ENCODE assay signal across 9 cellular contexts in genomic region chr16:49528035-49528434, GRCh38.
DNase-seq lines count a peak whose midpoint lies in the region; ATAC-seq and TF ChIP-seq lines count a peak whose summit lies in the region.
"Had no signal": no experiment of that assay in that cellular context is flagged by ENCODE, and none has a peak within 500 bp of the region (broad histone marks: within the 10 kb centered on the region; RNA-seq: fewer than 3 reads in every experiment).

No MANE protein-coding gene starts in this region.

- WGBS in suprapubic skin = 30% methylated on average over 16 of the region's 16 CpGs

- TF ChIP-seq CTCF in lower lobe of right lung (IDR thresholded peaks at IDR 0.05) = no peak
- TF ChIP-seq CTCF in suprapubic skin (IDR thresholded peaks at IDR 0.05) = no peak

- H3K9me3 ChIP-seq in lower lobe of right lung (no peaks in the 10 kb centered on the region), suprapubic skin (no peaks in the 10 kb centered on the region)

- intact Hi-C loops in lower lobe of right lung (cut with DNase I) = no loop called here

- H3K9me3 Mint-ChIP-seq in activated naive CD8-positive, alpha-beta T cell treated with anti-CD3 and anti-CD28 coated beads for 36 hours = no peaks in the 10 kb centered on the region

- H3K36me3 ChIP-seq in lower lobe of right lung (no peaks in the 10 kb centered on the region), suprapubic skin (no peaks in the 10 kb centered on the region)

- no peaks in the 10 kb centered on the region for H3K27me3 Mint-ChIP-seq in activated naive CD8-positive, alpha-beta T cell treated with anti-CD3 and anti-CD28 coated beads for 36 hours

- H3K4me3 ChIP-seq in lower lobe of right lung (peak overlapping the region; percentile 41), suprapubic skin (peak overlapping the region; percentile 35)

- peak overlapping the region; percentile 83 for H3K27ac Mint-ChIP-seq in activated naive CD8-positive, alpha-beta T cell treated with anti-CD3 and anti-CD28 coated beads for 36 hours

- H3K4me1 Mint-ChIP-seq in activated naive CD8-positive, alpha-beta T cell treated with anti-CD3 and anti-CD28 coated beads for 36 hours = peaks cover 18% of the 10 kb centered on the region

- no peak for TF ChIP-seq EP300 in suprapubic skin (IDR thresholded peaks at IDR 0.05)

- H3K27me3 ChIP-seq in lower lobe of right lung (ENCODE audit: low read depth) (no peaks in the 10 kb centered on the region), suprapubic skin (no peaks in the 10 kb centered on the region)

- peak; percentile 19 for DNase-seq in NCI-H2227 (lab: John Stamatoyannopoulos, UW; ENCODE audit: unreplicated experiment)
- no peak for DNase-seq in NCI-H2227 treated with DMSO at 0.1 percent for 48 hours (lab: John Stamatoyannopoulos, UW)
- DNase-seq in activated naive CD8-positive, alpha-beta T cell treated with anti-CD3 and anti-CD28 coated beads for 36 hours = peak; percentile 12
- no peak for DNase-seq in lower lobe of right lung
- DNase-seq in suprapubic skin (ENCODE audit: low spot score in 2 of 2) = no peak
- no peak for DNase-seq in NCI-H146 (lab: John Stamatoyannopoulos, UW)
- DNase-seq in NOMO-1 treated with DMSO at 0.1 percent for 48 hours (lab: John Stamatoyannopoulos, UW; ENCODE audit: unreplicated experiment) = no peak
- DNase-seq: H7 had no signal

- no peak for TF ChIP-seq POLR2A in suprapubic skin (IDR thresholded peaks at IDR 0.05)

- H3K27ac ChIP-seq in lower lobe of right lung (no peak overlapping the region), suprapubic skin (peak overlapping the region; percentile 9)

- peak overlapping the region; percentile 83 for H3K4me3 Mint-ChIP-seq in activated naive CD8-positive, alpha-beta T cell treated with anti-CD3 and anti-CD28 coated beads for 36 hours

- no peaks in the 10 kb centered on the region for H3K36me3 Mint-ChIP-seq in activated naive CD8-positive, alpha-beta T cell treated with anti-CD3 and anti-CD28 coated beads for 36 hours

- ATAC-seq in lower lobe of right lung (no peak), GM18858 (IDR thresholded peaks at IDR 0.05; ENCODE audit: unreplicated experiment) (no peak)

- H3K4me1 ChIP-seq in lower lobe of right lung = no peaks in the 10 kb centered on the region
- peaks cover 9% of the 10 kb centered on the region for H3K4me1 ChIP-seq in suprapubic skin

Comparison
In these comparisons a context has a peak if more than half of its experiments do, and no peak if none do; other contexts are left out.
1. DNase-seq: peak in NCI-H2227 (single experiment) and activated naive CD8-positive, alpha-beta T cell treated with anti-CD3 and anti-CD28 coated beads for 36 hours (single experiment); none in NCI-H2227 treated with DMSO at 0.1 percent for 48 hours (single experiment), lower lobe of right lung (single experiment), suprapubic skin (0 of 2), NCI-H146 (single experiment) and NOMO-1 treated with DMSO at 0.1 percent for 48 hours (single experiment).